16 cellular contexts compared by ENCODE assay signal in genomic region chr16:82834156-82834758, GRCh38.
"Had no signal": no experiment of that assay in that cellular context is flagged by ENCODE, and none has a peak within 500 bp of the region (broad histone marks: within the 10 kb centered on the region; RNA-seq: fewer than 3 reads in every experiment).

No MANE protein-coding gene starts in this region.

- H2AFZ ChIP-seq: hepatocyte, parathyroid adenoma had no signal

- H3K9me3 Mint-ChIP-seq: activated naive CD4-positive, alpha-beta T cell treated with anti-CD3 and anti-CD28 coated beads, Interleukin-2, amount 10 ng/mL, durations not matched to agents 7 days and 5 days; T-cell had no signal

- H3K27me3 Mint-ChIP-seq: activated naive CD4-positive, alpha-beta T cell treated with anti-CD3 and anti-CD28 coated beads, Interleukin-2, amount 10 ng/mL, durations not matched to agents 7 days and 5 days; T-cell had no signal

- ATAC-seq: activated CD4-positive, CD25-positive, alpha-beta regulatory T cell treated with anti-CD3 and anti-CD28 coated beads, Interleukin-2, amount 50 U/mL, for 24 hours; T-cell had no signal

- H3K4me1 ChIP-seq: parathyroid adenoma, transverse colon had no signal

- H3K4me3 Mint-ChIP-seq: activated naive CD4-positive, alpha-beta T cell treated with anti-CD3 and anti-CD28 coated beads, Interleukin-2, amount 10 ng/mL, durations not matched to agents 7 days and 5 days; T-cell had no signal

- H3K9ac ChIP-seq: parathyroid adenoma had no signal

- H3K9me3 ChIP-seq: ascending aorta, transverse colon had no signal

- H3K4me1 Mint-ChIP-seq: activated naive CD4-positive, alpha-beta T cell treated with anti-CD3 and anti-CD28 coated beads, Interleukin-2, amount 10 ng/mL, durations not matched to agents 7 days and 5 days; T-cell had no signal

- H3K4me2 ChIP-seq: hepatocyte had no signal

- H3K27me3 ChIP-seq: ascending aorta, hepatocyte, transverse colon had no signal

- DNase-seq: activated CD4-positive, alpha-beta T cell treated with anti-CD3 and anti-CD28 coated beads, Interleukin-2, amount 50 U/mL, for 4 hours; activated naive CD4-positive, alpha-beta T cell treated with anti-CD3 and anti-CD28 coated beads, Interleukin-2, amount 10 ng/mL, durations not matched to agents 7 days and 5 days; kidney glomerular epithelial cell; mesenchymal stem cell; stimulated activated CD4-positive, alpha-beta T cell treated with anti-CD3 and anti-CD28 coated beads, Interleukin-4, amount 100 ng/mL, for 24 hours; stimulated activated naive CD4-positive, alpha-beta T cell treated with Interleukin-2 at 50 U/mL for 16 hours; substantia nigra; T-cell; T1000; transverse colon had no signal

- H3K36me3 ChIP-seq: ascending aorta, transverse colon had no signal

- H3K27ac ChIP-seq: ascending aorta, hepatocyte, parathyroid adenoma, skin epidermis, transverse colon had no signal

- H3K36me3 Mint-ChIP-seq: activated naive CD4-positive, alpha-beta T cell treated with anti-CD3 and anti-CD28 coated beads, Interleukin-2, amount 10 ng/mL, durations not matched to agents 7 days and 5 days; T-cell had no signal

- H3K4me3 ChIP-seq: ascending aorta, hepatocyte, skin epidermis, transverse colon had no signal

- H3K27ac Mint-ChIP-seq: activated naive CD4-positive, alpha-beta T cell treated with anti-CD3 and anti-CD28 coated beads, Interleukin-2, amount 10 ng/mL, durations not matched to agents 7 days and 5 days; activated T-helper 2 cell treated with anti-CD3 and anti-CD28 coated beads, Interferon-gamma antibody, Interleukin-2, Interleukin-4, amounts not matched to agents 10 μg/mL and 5 μg/mL and 100 μg/mL, durations not matched to agents 14 hours and 24 hours and 36 hours; T-cell had no signal

- H3K79me2 ChIP-seq: hepatocyte, parathyroid adenoma had no signal
